ENCODE assay signal across 1 cellular context in genomic region chr2:68292108-68292710, GRCh38.
TF ChIP-seq lines count a peak whose summit lies in the region.

No MANE protein-coding gene starts in this region.

TF ChIP-seq in GM12878, 131 proteins besides CTCF, POLR2A, EP300 and RAD21 (continued from another document):
- TF ChIP-seq, protein P1, sequence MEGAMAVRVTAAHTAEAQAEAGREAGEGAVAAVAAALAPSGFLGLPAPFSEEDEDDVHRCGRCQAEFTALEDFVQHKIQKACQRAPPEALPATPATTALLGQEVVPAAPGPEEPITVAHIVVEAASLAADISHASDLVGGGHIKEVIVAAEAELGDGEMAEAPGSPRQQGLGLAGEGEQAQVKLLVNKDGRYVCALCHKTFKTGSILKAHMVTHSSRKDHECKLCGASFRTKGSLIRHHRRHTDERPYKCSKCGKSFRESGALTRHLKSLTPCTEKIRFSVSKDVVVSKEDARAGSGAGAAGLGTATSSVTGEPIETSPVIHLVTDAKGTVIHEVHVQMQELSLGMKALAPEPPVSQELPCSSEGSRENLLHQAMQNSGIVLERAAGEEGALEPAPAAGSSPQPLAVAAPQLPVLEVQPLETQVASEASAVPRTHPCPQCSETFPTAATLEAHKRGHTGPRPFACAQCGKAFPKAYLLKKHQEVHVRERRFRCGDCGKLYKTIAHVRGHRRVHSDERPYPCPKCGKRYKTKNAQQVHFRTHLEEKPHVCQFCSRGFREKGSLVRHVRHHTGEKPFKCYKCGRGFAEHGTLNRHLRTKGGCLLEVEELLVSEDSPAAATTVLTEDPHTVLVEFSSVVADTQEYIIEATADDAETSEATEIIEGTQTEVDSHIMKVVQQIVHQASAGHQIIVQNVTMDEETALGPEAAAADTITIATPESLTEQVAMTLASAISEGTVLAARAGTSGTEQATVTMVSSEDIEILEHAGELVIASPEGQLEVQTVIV (IDR thresholded peaks at IDR 0.05; ENCODE audit: borderline replicate concordance, partially characterized antibody) = no peak
- TF ChIP-seq ZSCAN29 (IDR thresholded peaks at IDR 0.05) = no peak
- TF ChIP-seq ZZZ3 (IDR thresholded peaks at IDR 0.05; ENCODE audit: control insufficient read depth, insufficient read length, low read depth) = no peak
- no peak for TF ChIP-seq SREBF2 (IDR thresholded peaks at IDR 0.05; ENCODE audit: low read length)
- TF ChIP-seq CREM (IDR thresholded peaks at IDR 0.05; ENCODE audit: low read depth) = 0 out of 2 replicates have a peak, but pooled peaks have one; percentile 18
- TF ChIP-seq HDGF (IDR thresholded peaks at IDR 0.05) = no peak
- no peak for TF ChIP-seq GABPA (IDR thresholded peaks at IDR 0.05; ENCODE audit: low read depth)
- TF ChIP-seq ETV6 (conservative IDR thresholded peaks at IDR 0.05 in 1 of 2, IDR thresholded peaks at IDR 0.05 in 1 of 2; ENCODE audit: borderline replicate concordance in 1 of 2, low read depth in 1 of 2) = no peak
- TF ChIP-seq SMC3 (IDR thresholded peaks at IDR 0.05; ENCODE audit: borderline replicate concordance, low read length) = peak; percentile 69; the same call in 1 of the 2 replicates
- no peak for TF ChIP-seq FOXM1 (IDR thresholded peaks at IDR 0.05; ENCODE audit: low read depth, low read length)
- TF ChIP-seq YY1 (IDR thresholded peaks at IDR 0.05; ENCODE audit: low read depth, low read length) = 0 out of 2 replicates have a peak, but pooled peaks have one; percentile 22
- TF ChIP-seq HCFC1 (IDR thresholded peaks at IDR 0.05; ENCODE audit: low read length) = no peak
- TF ChIP-seq TAF1 (IDR thresholded peaks at IDR 0.05; ENCODE audit: borderline replicate concordance, low read depth, low read length) = no peak
- TF ChIP-seq, protein P2, sequence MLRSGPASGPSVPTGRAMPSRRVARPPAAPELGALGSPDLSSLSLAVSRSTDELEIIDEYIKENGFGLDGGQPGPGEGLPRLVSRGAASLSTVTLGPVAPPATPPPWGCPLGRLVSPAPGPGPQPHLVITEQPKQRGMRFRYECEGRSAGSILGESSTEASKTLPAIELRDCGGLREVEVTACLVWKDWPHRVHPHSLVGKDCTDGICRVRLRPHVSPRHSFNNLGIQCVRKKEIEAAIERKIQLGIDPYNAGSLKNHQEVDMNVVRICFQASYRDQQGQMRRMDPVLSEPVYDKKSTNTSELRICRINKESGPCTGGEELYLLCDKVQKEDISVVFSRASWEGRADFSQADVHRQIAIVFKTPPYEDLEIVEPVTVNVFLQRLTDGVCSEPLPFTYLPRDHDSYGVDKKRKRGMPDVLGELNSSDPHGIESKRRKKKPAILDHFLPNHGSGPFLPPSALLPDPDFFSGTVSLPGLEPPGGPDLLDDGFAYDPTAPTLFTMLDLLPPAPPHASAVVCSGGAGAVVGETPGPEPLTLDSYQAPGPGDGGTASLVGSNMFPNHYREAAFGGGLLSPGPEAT (IDR thresholded peaks at IDR 0.05; ENCODE audit: low read depth) = no peak
